In genomic region chr4:182204042-182204441, GRCh38 we compare ENCODE assay signal across 24 cellular contexts. TPM values are rescaled to one million over a fixed set of nuclear protein-coding genes. Genes with fewer than 3 reads are reported as not detected.
"Had no signal": no experiment of that assay in that cellular context is flagged by ENCODE, and none has a peak within 500 bp of the region (broad histone marks: within the 10 kb centered on the region; RNA-seq: fewer than 3 reads in every experiment).

No MANE protein-coding gene starts in this region.

- H3K4me3 Mint-ChIP-seq: memory B cell; natural killer cell treated with Interleukin-12 subunit alpha and Interleukin-12 subunit beta and Interleukin-15 and Interleukin-18, amount 100 ng/mL, for 72 hours; stimulated activated effector memory CD8-positive, alpha-beta T cell treated with anti-CD3 and anti-CD28 coated beads, Interleukin-12 subunit alpha, Interleukin-12 subunit beta, amount 100 ng/mL, for 72 hours; stimulated activated naive CD8-positive, alpha-beta T cell treated with anti-CD3 and anti-CD28 coated beads, Interleukin-15, Interleukin-2, amounts not matched to agents 100 ng/mL and 50 ng/mL, for 24 hours had no signal

- H3K27me3 ChIP-seq: esophagus muscularis mucosa, foreskin keratinocyte, hepatocyte, right atrium auricular region, sigmoid colon, tibial artery, upper lobe of right lung, vagina had no signal

- H3K27ac Mint-ChIP-seq: memory B cell; natural killer cell treated with Interleukin-12 subunit alpha and Interleukin-12 subunit beta and Interleukin-15 and Interleukin-18, amount 100 ng/mL, for 72 hours; stimulated activated effector memory CD8-positive, alpha-beta T cell treated with anti-CD3 and anti-CD28 coated beads, Interleukin-12 subunit alpha, Interleukin-12 subunit beta, amount 100 ng/mL, for 72 hours; stimulated activated naive CD8-positive, alpha-beta T cell treated with anti-CD3 and anti-CD28 coated beads, Interleukin-15, Interleukin-2, amounts not matched to agents 100 ng/mL and 50 ng/mL, for 24 hours had no signal

- H3K4me3 ChIP-seq: coronary artery, esophagus muscularis mucosa, hepatocyte, left ventricle myocardium inferior, lower lobe of right lung, right atrium auricular region, sigmoid colon, tibial artery, upper lobe of right lung, vagina had no signal

- H2AFZ ChIP-seq: hepatocyte had no signal

- H3K4me1 Mint-ChIP-seq: memory B cell; stimulated activated effector memory CD8-positive, alpha-beta T cell treated with anti-CD3 and anti-CD28 coated beads, Interleukin-12 subunit alpha, Interleukin-12 subunit beta, amount 100 ng/mL, for 72 hours had no signal

- H3K4me2 ChIP-seq: hepatocyte had no signal

- H3K27ac ChIP-seq: coronary artery, epithelial cell of prostate, esophagus muscularis mucosa, foreskin keratinocyte, hepatocyte, left ventricle myocardium inferior, lower lobe of right lung, right atrium auricular region, sigmoid colon, tibial artery, upper lobe of right lung, vagina had no signal

- H3K9me3 ChIP-seq: esophagus muscularis mucosa, left ventricle myocardium inferior, lower lobe of right lung, right atrium auricular region, sigmoid colon, tibial artery, upper lobe of right lung, vagina had no signal

- DNase-seq: effector memory CD4-positive, alpha-beta T cell; foreskin keratinocyte; kidney; left cardiac atrium; left ventricle myocardium inferior; lower lobe of right lung; midbrain; posterior cingulate gyrus; sigmoid colon; small intestine; stimulated activated CD4-positive, alpha-beta T cell treated with anti-CD3 and anti-CD28 coated beads, Interleukin-4, amount 100 ng/mL, for 1 hour; stimulated activated CD8-positive, alpha-beta memory T cell treated with anti-CD3 and anti-CD28 coated beads, Interleukin-4, amount 100 ng/mL, for 48 hours; tibial artery; upper lobe of right lung had no signal

- H3K9me3 Mint-ChIP-seq: memory B cell; stimulated activated naive CD8-positive, alpha-beta T cell treated with anti-CD3 and anti-CD28 coated beads, Interleukin-15, Interleukin-2, amounts not matched to agents 100 ng/mL and 50 ng/mL, for 24 hours had no signal

- H3K36me3 Mint-ChIP-seq: memory B cell; natural killer cell treated with Interleukin-12 subunit alpha and Interleukin-12 subunit beta and Interleukin-15 and Interleukin-18, amount 100 ng/mL, for 72 hours; stimulated activated effector memory CD8-positive, alpha-beta T cell treated with anti-CD3 and anti-CD28 coated beads, Interleukin-12 subunit alpha, Interleukin-12 subunit beta, amount 100 ng/mL, for 72 hours had no signal

- H3K27me3 Mint-ChIP-seq: memory B cell; natural killer cell treated with Interleukin-12 subunit alpha and Interleukin-12 subunit beta and Interleukin-15 and Interleukin-18, amount 100 ng/mL, for 72 hours; stimulated activated naive CD8-positive, alpha-beta T cell treated with anti-CD3 and anti-CD28 coated beads, Interleukin-15, Interleukin-2, amounts not matched to agents 100 ng/mL and 50 ng/mL, for 24 hours had no signal

- ATAC-seq: foreskin keratinocyte; lower lobe of right lung; natural killer cell treated with Interleukin-12 subunit alpha and Interleukin-12 subunit beta and Interleukin-15 and Interleukin-18, amount 100 ng/mL, for 72 hours; stimulated activated effector memory CD8-positive, alpha-beta T cell treated with anti-CD3 and anti-CD28 coated beads, Interleukin-12 subunit alpha, Interleukin-12 subunit beta, amount 100 ng/mL, for 72 hours; upper lobe of right lung had no signal

- H3K36me3 ChIP-seq: esophagus muscularis mucosa, left ventricle myocardium inferior, lower lobe of right lung, right atrium auricular region, sigmoid colon, tibial artery, upper lobe of right lung, vagina had no signal

- H3K4me1 ChIP-seq: lower lobe of right lung, right atrium auricular region, upper lobe of right lung had no signal

- H3K79me2 ChIP-seq: hepatocyte had no signal

RNA-seq across cellular contexts. Expression of gene TENM3, which starts 39.2 kb away (rescaled TPM):
- total RNA-seq: natural killer cell treated with Interleukin-12 subunit alpha and Interleukin-12 subunit beta and Interleukin-15 and Interleukin-18, amount 100 ng/mL, for 72 hours had no signal
